29 cellular contexts compared by ENCODE assay signal in the genomic region with DNA sequence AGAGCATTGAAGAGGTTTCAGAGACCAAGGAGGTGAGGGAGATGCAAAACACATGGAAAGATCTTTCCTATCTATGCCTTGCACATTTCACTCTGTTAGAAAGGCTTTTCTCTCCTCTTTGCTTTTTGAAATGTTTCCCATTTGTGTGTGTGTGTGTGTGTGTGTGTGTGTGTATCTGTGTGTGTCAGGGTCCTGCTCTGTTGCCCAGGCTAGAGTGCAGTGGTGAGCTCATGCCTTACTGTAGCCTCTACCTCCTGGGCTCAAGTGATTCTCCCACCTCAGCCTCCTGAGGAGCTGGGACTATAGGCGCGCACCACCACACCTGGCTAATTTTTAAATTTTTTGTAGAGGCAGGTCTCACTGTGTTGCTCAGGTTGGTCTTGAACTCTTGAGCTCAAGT. TPM values are rescaled to one million over a fixed set of nuclear protein-coding genes. Genes with fewer than 3 reads are reported as not detected.
"Had no signal": no experiment of that assay in that cellular context is flagged by ENCODE, and none has a peak within 500 bp of the region (broad histone marks: within the 10 kb centered on the region; RNA-seq: fewer than 3 reads in every experiment).

No MANE protein-coding gene starts in this region.

- H3K4me1 ChIP-seq: parathyroid adenoma, psoas muscle, thyroid gland, vagina had no signal

- DNase-seq: naive thymus-derived CD8-positive, alpha-beta T cell; nephron progenitor cell; nucleus accumbens; posterior cingulate gyrus; psoas muscle; right cardiac atrium; right lobe of liver; sigmoid colon; small intestine; stimulated activated CD4-positive, alpha-beta T cell treated with anti-CD3 and anti-CD28 coated beads, Interleukin-15, amount 100 ng/mL, for 24 hours; stimulated activated CD4-positive, alpha-beta T cell treated with anti-CD3 and anti-CD28 coated beads, Interleukin-2, amount 100 ng/mL, for 24 hours; stimulated activated CD4-positive, alpha-beta T cell treated with anti-CD3 and anti-CD28 coated beads, Interleukin-2, amount 100 ng/mL, for 48 hours; stimulated activated CD4-positive, alpha-beta T cell treated with anti-CD3 and anti-CD28 coated beads, Interleukin-4, amount 100 ng/mL, for 24 hours; stimulated activated naive B cell treated with anti-CD40 and anti-IgM and Interleukin-4, amounts not matched to agents 10 μg/mL and 1 μg/mL and 100 μg/mL, for 72 hours; stimulated activated naive CD4-positive, alpha-beta T cell treated with Interleukin-2 at 50 U/mL for 16 hours; stomach; thyroid gland; trophoblast cell; upper lobe of left lung had no signal

- H3K4me3 Mint-ChIP-seq: naive thymus-derived CD8-positive, alpha-beta T cell; natural killer cell treated with Interleukin-12 subunit alpha and Interleukin-12 subunit beta and Interleukin-15 and Interleukin-18, amount 100 ng/mL, for 72 hours; nephron progenitor cell; neural crest cell; stimulated activated effector memory CD8-positive, alpha-beta T cell treated with anti-CD3 and anti-CD28 coated beads, Interleukin-12 subunit alpha, Interleukin-12 subunit beta, amount 100 ng/mL, for 72 hours; stimulated activated naive B cell treated with anti-CD40 and anti-IgM and Interleukin-4, amounts not matched to agents 10 μg/mL and 1 μg/mL and 100 μg/mL, for 72 hours; stimulated activated naive CD8-positive, alpha-beta T cell treated with anti-CD3 and anti-CD28 coated beads, Interleukin-15, Interleukin-2, amounts not matched to agents 100 ng/mL and 50 ng/mL, for 24 hours had no signal

- H3K4me3 ChIP-seq: psoas muscle, right lobe of liver, sigmoid colon, stomach, thoracic aorta, thyroid gland, tibial nerve, upper lobe of left lung, vagina had no signal

- H3K9me3 ChIP-seq: neutrophil, psoas muscle, right lobe of liver, sigmoid colon, stomach, thoracic aorta, thyroid gland, tibial nerve, upper lobe of left lung, vagina had no signal

- H3K27ac ChIP-seq: neutrophil, parathyroid adenoma, psoas muscle, right lobe of liver, sigmoid colon, stomach, thoracic aorta, thyroid gland, tibial nerve, upper lobe of left lung, vagina had no signal

- H3K36me3 ChIP-seq: neutrophil, right lobe of liver, sigmoid colon, stomach, thoracic aorta, thyroid gland, tibial nerve, upper lobe of left lung, vagina had no signal

- H3K27me3 Mint-ChIP-seq: naive thymus-derived CD8-positive, alpha-beta T cell; natural killer cell treated with Interleukin-12 subunit alpha and Interleukin-12 subunit beta and Interleukin-15 and Interleukin-18, amount 100 ng/mL, for 72 hours; progenitor cell of endocrine pancreas; stimulated activated naive B cell treated with anti-CD40 and anti-IgM and Interleukin-4, amounts not matched to agents 10 μg/mL and 1 μg/mL and 100 μg/mL, for 72 hours; stimulated activated naive CD8-positive, alpha-beta T cell treated with anti-CD3 and anti-CD28 coated beads, Interleukin-15, Interleukin-2, amounts not matched to agents 100 ng/mL and 50 ng/mL, for 24 hours had no signal

- H3K27ac Mint-ChIP-seq: naive thymus-derived CD8-positive, alpha-beta T cell; natural killer cell treated with Interleukin-12 subunit alpha and Interleukin-12 subunit beta and Interleukin-15 and Interleukin-18, amount 100 ng/mL, for 72 hours; nephron progenitor cell; progenitor cell of endocrine pancreas; stimulated activated effector memory CD8-positive, alpha-beta T cell treated with anti-CD3 and anti-CD28 coated beads, Interleukin-12 subunit alpha, Interleukin-12 subunit beta, amount 100 ng/mL, for 72 hours; stimulated activated naive B cell treated with anti-CD40 and anti-IgM and Interleukin-4, amounts not matched to agents 10 μg/mL and 1 μg/mL and 100 μg/mL, for 72 hours; stimulated activated naive CD8-positive, alpha-beta T cell treated with anti-CD3 and anti-CD28 coated beads, Interleukin-15, Interleukin-2, amounts not matched to agents 100 ng/mL and 50 ng/mL, for 24 hours had no signal

- H3K4me1 Mint-ChIP-seq: naive thymus-derived CD8-positive, alpha-beta T cell; nephron progenitor cell; stimulated activated effector memory CD8-positive, alpha-beta T cell treated with anti-CD3 and anti-CD28 coated beads, Interleukin-12 subunit alpha, Interleukin-12 subunit beta, amount 100 ng/mL, for 72 hours; stimulated activated naive B cell treated with anti-CD40 and anti-IgM and Interleukin-4, amounts not matched to agents 10 μg/mL and 1 μg/mL and 100 μg/mL, for 72 hours had no signal

- ATAC-seq: naive thymus-derived CD8-positive, alpha-beta T cell; natural killer cell treated with Interleukin-12 subunit alpha and Interleukin-12 subunit beta and Interleukin-15 and Interleukin-18, amount 100 ng/mL, for 72 hours; psoas muscle; right cardiac atrium; right lobe of liver; stimulated activated effector memory CD8-positive, alpha-beta T cell treated with anti-CD3 and anti-CD28 coated beads, Interleukin-12 subunit alpha, Interleukin-12 subunit beta, amount 100 ng/mL, for 72 hours; stimulated activated naive B cell treated with anti-CD40 and anti-IgM and Interleukin-4, amounts not matched to agents 10 μg/mL and 1 μg/mL and 100 μg/mL, for 72 hours had no signal

- H3K36me3 Mint-ChIP-seq: naive thymus-derived CD8-positive, alpha-beta T cell; natural killer cell treated with Interleukin-12 subunit alpha and Interleukin-12 subunit beta and Interleukin-15 and Interleukin-18, amount 100 ng/mL, for 72 hours; stimulated activated effector memory CD8-positive, alpha-beta T cell treated with anti-CD3 and anti-CD28 coated beads, Interleukin-12 subunit alpha, Interleukin-12 subunit beta, amount 100 ng/mL, for 72 hours; stimulated activated naive B cell treated with anti-CD40 and anti-IgM and Interleukin-4, amounts not matched to agents 10 μg/mL and 1 μg/mL and 100 μg/mL, for 72 hours had no signal

- H3K9me3 Mint-ChIP-seq: nephron progenitor cell; stimulated activated naive B cell treated with anti-CD40 and anti-IgM and Interleukin-4, amounts not matched to agents 10 μg/mL and 1 μg/mL and 100 μg/mL, for 72 hours had no signal

RNA-seq across cellular contexts. Expression of gene CNTLN, which starts 50.8 kb away (rescaled TPM):
- total RNA-seq: naive thymus-derived CD8-positive, alpha-beta T cell had no signal
